21 cellular contexts compared by ENCODE assay signal in genomic region chr3:32596926-32597369, GRCh38. TPM values are rescaled to one million over a fixed set of nuclear protein-coding genes. Genes with fewer than 3 reads are reported as not detected.
DNase-seq lines count a peak whose midpoint lies in the region; ATAC-seq and TF ChIP-seq lines count a peak whose summit lies in the region.
"Had no signal": no experiment of that assay in that cellular context is flagged by ENCODE, and none has a peak within 500 bp of the region (broad histone marks: within the 10 kb centered on the region; RNA-seq: fewer than 3 reads in every experiment).

No MANE protein-coding gene starts in this region.

- no peak for TF ChIP-seq EP300 in esophagus muscularis mucosa (IDR thresholded peaks at IDR 0.05)

- TF ChIP-seq CTCF in esophagus muscularis mucosa (IDR thresholded peaks at IDR 0.05) (no peak), tibial artery (IDR thresholded peaks at IDR 0.05) (no peak)

- peak; percentile 71 for ATAC-seq in left lobe of liver
- ATAC-seq in HG02938 (IDR thresholded peaks at IDR 0.05; ENCODE audit: unreplicated experiment): no peak
- ATAC-seq: T-cell had no signal

- no peaks in the 10 kb centered on the region for H3K9me3 ChIP-seq in esophagus muscularis mucosa
- no peaks in the 10 kb centered on the region for H3K9me3 ChIP-seq in tibial artery
- H3K9me3 ChIP-seq: HAP-1, Peyer's patch, suprapubic skin had no signal

- H3K36me3 ChIP-seq in esophagus muscularis mucosa: no peaks in the 10 kb centered on the region
- H3K36me3 ChIP-seq in tibial artery: no peaks in the 10 kb centered on the region
- H3K36me3 ChIP-seq: HAP-1, Peyer's patch, suprapubic skin had no signal

- H3K4me3 ChIP-seq in esophagus muscularis mucosa: no peak overlapping the region
- no peak overlapping the region for H3K4me3 ChIP-seq in tibial artery
- H3K4me3 ChIP-seq: HAP-1, Peyer's patch, suprapubic skin had no signal

- DNase-seq in NCI-H510A treated with DMSO at 0.1 percent for 48 hours (lab: John Stamatoyannopoulos, UW): peak; percentile 26
- no peak for DNase-seq in NCI-H510A (lab: John Stamatoyannopoulos, UW)
- peak; percentile 66 for DNase-seq in esophagus muscularis mucosa (ENCODE audit: extremely low spot score)
- DNase-seq in left lobe of liver (ENCODE audit: low spot score): no peak
- DNase-seq in tibial artery: no peak
- DNase-seq in posterior cingulate gyrus: no peak
- no peak for DNase-seq in D341Med (ENCODE audit: low spot score)
- DNase-seq: activated CD4-positive, alpha-beta T cell treated with anti-CD3 and anti-CD28 coated beads for 1 hour; activated CD8-positive, alpha-beta memory T cell treated with anti-CD3 and anti-CD28 coated beads, Interleukin-2, amount 50 U/mL, for 4 hours; activated naive CD4-positive, alpha-beta T cell treated with Interleukin-2 at 50 U/mL for 16 hours; CD8-positive, alpha-beta memory T cell; endodermal cell; GDM1; immature natural killer cell; KG1; NCI-H446 treated with DMSO at 0.1 percent for 48 hours; Peyer's patch; T-cell had no signal

- H3K27ac ChIP-seq in esophagus muscularis mucosa (replicated peaks in 1 of 4) (no peak overlapping the region), tibial artery (peak overlapping the region; percentile 17 to 49)
- H3K27ac ChIP-seq: Peyer's patch, suprapubic skin had no signal

- 62% methylated on average over 8 of the region's 8 CpGs for WGBS in esophagus muscularis mucosa

- no peak for TF ChIP-seq POLR2A in esophagus muscularis mucosa (IDR thresholded peaks at IDR 0.05; ENCODE audit: low read depth)

- no peaks in the 10 kb centered on the region for H3K27me3 ChIP-seq in esophagus muscularis mucosa
- H3K27me3 ChIP-seq in tibial artery: no peaks in the 10 kb centered on the region
- H3K27me3 ChIP-seq: Peyer's patch, suprapubic skin had no signal

- intact Hi-C loops in esophagus muscularis mucosa (cut with DNase I) (no loop called here), tibial artery (cut with DNase I; ENCODE audit: low total_unique reads) (no loop called here), posterior cingulate gyrus (cut with DNase I) (no loop called here)

- H3K4me1 ChIP-seq in esophagus muscularis mucosa: peaks cover 0 to 11% (median 4%) of the 10 kb centered on the region in 4 donors
- peaks cover 0 to 38% (median 10%) of the 10 kb centered on the region in 4 donors for H3K4me1 ChIP-seq in tibial artery
- H3K4me1 ChIP-seq: Peyer's patch, suprapubic skin had no signal

RNA-seq across cellular contexts. Expression of gene DYNC1LI1, which starts 26.3 kb away (rescaled TPM):
- total RNA-seq in esophagus muscularis mucosa (10 to 100 TPM; 30.0 to 38.2 (median 32.5) TPM), left lobe of liver (10.4 TPM)

Comparison
In these comparisons a context has a peak if more than half of its experiments do, and no peak if none do; other contexts are left out.
1. DNase-seq: peak in NCI-H510A treated with DMSO at 0.1 percent for 48 hours (single experiment) and esophagus muscularis mucosa (single experiment); none in NCI-H510A (single experiment), left lobe of liver (single experiment), tibial artery (0 of 2), posterior cingulate gyrus (0 of 10) and D341Med (single experiment).
2. H3K27ac ChIP-seq: peak in tibial artery (2 of 2); none in esophagus muscularis mucosa (0 of 4).